In the genomic region with DNA sequence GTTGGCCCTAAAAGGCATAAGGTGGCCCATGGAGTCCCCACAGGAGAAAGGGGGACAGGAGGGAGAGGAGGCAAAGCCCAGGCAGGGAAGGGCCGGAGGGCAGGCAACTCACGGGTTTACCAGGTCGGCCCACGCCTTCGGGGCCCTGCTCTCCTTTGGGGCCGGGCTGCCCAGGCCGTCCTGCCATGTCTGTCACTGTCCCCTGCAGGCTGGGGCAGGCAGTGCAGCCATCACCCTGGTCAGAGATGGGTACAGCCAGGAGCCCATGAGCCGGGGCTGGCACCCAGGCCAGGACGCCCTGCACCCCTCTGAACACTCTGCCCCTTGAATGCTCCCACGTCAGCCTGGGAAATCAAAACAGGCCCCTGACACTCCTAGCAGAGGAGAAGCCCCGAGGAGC, we compare ENCODE assay signal across 9 cellular contexts. TPM values are rescaled to one million over a fixed set of nuclear protein-coding genes. Genes with fewer than 3 reads are reported as not detected.
DNase-seq lines count a peak whose midpoint lies in the region; ATAC-seq and TF ChIP-seq lines count a peak whose summit lies in the region.
"Had no signal": no experiment of that assay in that cellular context is flagged by ENCODE, and none has a peak within 500 bp of the region (broad histone marks: within the 10 kb centered on the region; RNA-seq: fewer than 3 reads in every experiment).

No MANE protein-coding gene starts in this region.

- in situ Hi-C loops in G401 (cut with HindIII; ENCODE audit: low sequenced_read_pairs), result no loop called here

- H4K20me1 ChIP-seq in DOHH2 (ENCODE audit: control insufficient read depth, insufficient read depth, low read depth, low read length) (no peaks in the 10 kb centered on the region; the same call in 1 of the 2 replicates), Karpas-422 (ENCODE audit: insufficient read depth, low read depth, low read length) (no peaks in the 10 kb centered on the region)

- no peak overlapping the region for H3K27ac ChIP-seq in DOHH2 (ENCODE audit: low read depth, low read length)
- no peak overlapping the region for H3K27ac ChIP-seq in Karpas-422 (ENCODE audit: low read length)
- no peak overlapping the region for H3K27ac ChIP-seq in effector memory CD4-positive, alpha-beta T cell (ENCODE audit: insufficient read depth, low read length, poor library complexity, severe bottlenecking)

- H3K27ac Mint-ChIP-seq in neural crest cell (ENCODE audit: unreplicated experiment), result no peak overlapping the region

- H3K4me1 ChIP-seq in DOHH2 (ENCODE audit: control insufficient read depth, low read length) (no peaks in the 10 kb centered on the region), Karpas-422 (ENCODE audit: low read length) (peaks cover 8% of the 10 kb centered on the region)
- H3K4me1 ChIP-seq in effector memory CD4-positive, alpha-beta T cell (ENCODE audit: control insufficient read depth, insufficient read depth, low read length, poor library complexity, severe bottlenecking), result no peaks in the 10 kb centered on the region

- TF ChIP-seq CTCF in DOHH2 (IDR thresholded peaks at IDR 0.05; ENCODE audit: low read depth, low read length, poor library complexity, severe bottlenecking) (peak; percentile 56), neural crest cell (conservative IDR thresholded peaks at IDR 0.05) (peak; percentile 47)

- H3K4me1 Mint-ChIP-seq in neural crest cell, result no peaks in the 10 kb centered on the region

- H3K79me2 ChIP-seq in DOHH2 (ENCODE audit: control insufficient read depth, low read length) (no peaks in the 10 kb centered on the region), Karpas-422 (ENCODE audit: low read length) (no peaks in the 10 kb centered on the region)

- H3K9me2 ChIP-seq in DOHH2 (replicated peaks; ENCODE audit: control insufficient read depth, low read length) (no peaks in the 10 kb centered on the region), Karpas-422 (replicated peaks; ENCODE audit: insufficient read depth, low read length) (no peaks in the 10 kb centered on the region)

- H3K4me2 ChIP-seq in DOHH2 (ENCODE audit: low read length), result no peak overlapping the region
- no peak overlapping the region for H3K4me2 ChIP-seq in Karpas-422 (ENCODE audit: low read depth, low read length, poor library complexity, severe bottlenecking)

- no peak overlapping the region for H2AFZ ChIP-seq in Karpas-422 (ENCODE audit: low read length)

- no peak for ATAC-seq in HG03196 (IDR thresholded peaks at IDR 0.05; ENCODE audit: unreplicated experiment)

- H3K27me3 ChIP-seq in DOHH2 (ENCODE audit: control insufficient read depth, low read length) (peaks cover 40% of the 10 kb centered on the region), Karpas-422 (ENCODE audit: low read length) (no peaks in the 10 kb centered on the region)
- no peaks in the 10 kb centered on the region for H3K27me3 ChIP-seq in effector memory CD4-positive, alpha-beta T cell (replicated peaks; ENCODE audit: control insufficient read depth, insufficient read depth, low read length, poor library complexity, severe bottlenecking)

- no peak overlapping the region for H3K4me3 Mint-ChIP-seq in neural crest cell

- no peaks in the 10 kb centered on the region for H3K9me3 Mint-ChIP-seq in neural crest cell

- H3K4me3 ChIP-seq in DOHH2 (ENCODE audit: low read length) (no peak overlapping the region), Karpas-422 (ENCODE audit: low read length) (no peak overlapping the region)
- no peak overlapping the region for H3K4me3 ChIP-seq in effector memory CD4-positive, alpha-beta T cell (ENCODE audit: insufficient read depth, low read depth, low read length, poor library complexity, severe bottlenecking)

- H3K36me3 ChIP-seq in DOHH2 (ENCODE audit: control insufficient read depth, low read length) (no peaks in the 10 kb centered on the region), Karpas-422 (ENCODE audit: insufficient read depth, low read length) (no peaks in the 10 kb centered on the region)
- no peaks in the 10 kb centered on the region for H3K36me3 ChIP-seq in effector memory CD4-positive, alpha-beta T cell (ENCODE audit: control insufficient read depth, insufficient read depth, low read length)

- no peak overlapping the region for H3K9ac ChIP-seq in Karpas-422 (ENCODE audit: low read length)

- DNase-seq in Karpas-422 (peak; percentile 76), dermis blood vessel endothelial cell (peak; percentile 32), neural crest cell (ENCODE audit: low read depth, low spot score) (no peak), G401 (ENCODE audit: low spot score) (no peak), NCI-H524 treated with DMSO at 0.1 percent for 48 hours (lab: John Stamatoyannopoulos, UW) (no peak)
- DNase-seq in effector memory CD4-positive, alpha-beta T cell, result no peak

- H3K9me3 ChIP-seq in DOHH2 (ENCODE audit: control insufficient read depth, insufficient read depth, low read length) (no peaks in the 10 kb centered on the region), Karpas-422 (ENCODE audit: low read length) (no peaks in the 10 kb centered on the region)
- H3K9me3 ChIP-seq in effector memory CD4-positive, alpha-beta T cell (ENCODE audit: control insufficient read depth, low read length), result no peaks in the 10 kb centered on the region

- H3K36me3 Mint-ChIP-seq in neural crest cell (ENCODE audit: low read depth), result no peaks in the 10 kb centered on the region

- H3F3A ChIP-seq in DOHH2 (ENCODE audit: control insufficient read depth, insufficient read depth), result no peaks in the 10 kb centered on the region

- no peaks in the 10 kb centered on the region for H3K27me3 Mint-ChIP-seq in neural crest cell (ENCODE audit: low read depth)

RNA-seq across cellular contexts. Expression of a gene that starts 19.8 kb away (rescaled TPM):
- not detected in 2 replicates for total RNA-seq in Karpas-422 (2014; rRNA removed; shearing (Covaris generic); ENCODE audit: low replicate concordance)
- 0.51 and 0.65 TPM in 2 replicates for total RNA-seq in dermis blood vessel endothelial cell
- total RNA-seq in neural crest cell, result 0.72 and 0.80 TPM in 2 replicates
- total RNA-seq in G401 (2014; rRNA removed; shearing (Covaris generic)), result 50.5 and 56.2 TPM in 2 replicates
- total RNA-seq: activated CD8-positive, alpha-beta memory T cell treated with anti-CD3 and anti-CD28 coated beads for 36 hours had no signal

RNA-seq across cellular contexts. Expression of a gene that starts 39.3 kb away (rescaled TPM):
- 53.0 and 56.2 TPM in 2 replicates for total RNA-seq in Karpas-422 (2014; rRNA removed; shearing (Covaris generic); ENCODE audit: low replicate concordance)
- total RNA-seq in dermis blood vessel endothelial cell (145 and 159 TPM in 2 replicates), neural crest cell (49.0 and 52.4 TPM in 2 replicates)
- 75.9 and 77.7 TPM in 2 replicates for total RNA-seq in G401 (2014; rRNA removed; shearing (Covaris generic))

Comparison
In these comparisons a context has a peak if more than half of its experiments do, and no peak if none do; other contexts are left out.
1. DNase-seq: peak in Karpas-422 (single experiment) and dermis blood vessel endothelial cell (single experiment); none in neural crest cell (single experiment), G401 (single experiment), NCI-H524 treated with DMSO at 0.1 percent for 48 hours (single experiment) and effector memory CD4-positive, alpha-beta T cell (0 of 3).
2. RNA of a gene that starts 19.8 kb away (total RNA-seq): 50.5 to 56.2 TPM in G401; 0.72 to 0.80 TPM in neural crest cell, 0.51 to 0.65 TPM in dermis blood vessel endothelial cell and not detected in Karpas-422; every median in the first group is over 10 times any median in the second.